10 cellular contexts compared by ENCODE assay signal in the genomic region with DNA sequence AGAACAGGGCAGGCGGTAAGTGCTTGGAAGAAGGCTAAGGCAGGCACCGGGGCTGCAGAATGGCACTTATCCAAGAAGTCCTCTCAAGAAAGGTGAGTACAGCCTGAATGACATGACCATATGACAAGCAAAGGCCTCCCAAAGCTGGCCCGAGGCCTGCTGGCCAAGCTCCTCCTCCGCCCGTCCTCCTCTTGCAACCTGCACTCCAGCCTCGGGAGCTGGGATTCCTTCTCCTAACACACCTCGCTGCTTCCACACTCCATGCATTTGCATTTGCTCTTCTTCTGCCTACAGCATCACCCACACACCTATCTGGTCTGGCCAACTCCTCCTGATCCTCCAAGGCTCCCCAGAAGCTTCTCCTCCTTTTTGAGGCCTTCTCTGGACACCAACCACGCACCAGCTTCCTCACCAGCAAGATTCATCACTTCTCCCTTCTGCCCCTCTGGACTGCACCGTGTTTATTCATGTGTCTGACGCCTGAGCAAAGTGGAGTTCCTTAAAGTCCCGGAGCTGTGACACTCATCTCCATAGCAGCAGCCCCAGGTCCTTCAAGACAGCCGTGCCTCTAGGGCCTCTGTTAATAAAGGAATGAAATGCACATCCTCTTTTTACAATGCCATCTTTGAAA. TPM values are rescaled to one million over a fixed set of nuclear protein-coding genes. Genes with fewer than 3 reads are reported as not detected.
DNase-seq lines count a peak whose midpoint lies in the region; ATAC-seq and TF ChIP-seq lines count a peak whose summit lies in the region.
"Had no signal": no experiment of that assay in that cellular context is flagged by ENCODE, and none has a peak within 500 bp of the region (broad histone marks: within the 10 kb centered on the region; RNA-seq: fewer than 3 reads in every experiment).

No MANE protein-coding gene starts in this region.

- no peaks in the 10 kb centered on the region for H3K27me3 ChIP-seq in smooth muscle cell (ENCODE audit: low read depth)

- no peaks in the 10 kb centered on the region for H3K36me3 ChIP-seq in HEK293 (ENCODE audit: control insufficient read depth in 2 of 2, insufficient read depth in 1 of 2, low read length in 2 of 2)
- no peaks in the 10 kb centered on the region for H3K36me3 ChIP-seq in smooth muscle cell (ENCODE audit: low read depth)

- no peak overlapping the region for H3K4me3 ChIP-seq in HEK293 (ENCODE audit: low read depth, low read length)
- H3K4me3 ChIP-seq in smooth muscle cell: no peak overlapping the region

- DNase-seq in SKM-1 (lab: John Stamatoyannopoulos, UW; ENCODE audit: unreplicated experiment) (peak; percentile 54), kidney tubule cell (ENCODE audit: low spot score) (peak; percentile 83), smooth muscle cell (lab: John Stamatoyannopoulos, UW; ENCODE audit: unreplicated experiment) (no peak), LoVo (ENCODE audit: low spot score) (no peak)
- no peak for DNase-seq in activated CD8-positive, alpha-beta memory T cell treated with anti-CD3 and anti-CD28 coated beads, Interleukin-2, amount 50 U/mL, for 48 hours
- DNase-seq: mesendoderm, NCI-H1436 treated with DMSO at 0.1 percent for 48 hours had no signal

- peak overlapping the region; percentile 84 for H2AFZ ChIP-seq in smooth muscle cell (ENCODE audit: low read depth)

- WGBS in smooth muscle cell (ENCODE audit: low lambda C conversion rate): 61% methylated on average over 12 of the region's 12 CpGs

- peak overlapping the region; percentile 82 for H3K4me2 ChIP-seq in smooth muscle cell

- CTCF ChIA-PET in HEK293 (lab: Yijun Ruan, JAX): interaction anchor here (0.5 to 3.2 kb wide), 4 partner anchors 11 to 441 kb away, joined by 4 to 14 read pairs (median 6); no protein-coding TSS in a partner anchor

- H3K9me3 ChIP-seq in HEK293 (ENCODE audit: control insufficient read depth, insufficient read depth, low read depth, low read length) (no peaks in the 10 kb centered on the region), smooth muscle cell (replicated peaks; ENCODE audit: low read depth) (no peaks in the 10 kb centered on the region)

- H3K4me1 ChIP-seq in HEK293 (ENCODE audit: control insufficient read depth, insufficient read depth, low read length) (peaks cover 32% of the 10 kb centered on the region), smooth muscle cell (ENCODE audit: low read depth) (peaks cover 20% of the 10 kb centered on the region)

- H3K79me2 ChIP-seq in smooth muscle cell (ENCODE audit: low read depth): peaks cover 8% of the 10 kb centered on the region

- POLR2A ChIA-PET in HEK293 (lab: Yijun Ruan, JAX): interaction anchor here (0.6 kb wide), 1 partner anchor 837 kb away, joined by 5 read pairs; no protein-coding TSS in a partner anchor

- H3K9ac ChIP-seq in smooth muscle cell (ENCODE audit: low read depth): no peak overlapping the region

- no peaks in the 10 kb centered on the region for H4K20me1 ChIP-seq in smooth muscle cell (ENCODE audit: low read depth)

- peaks cover 12% of the 10 kb centered on the region for H3F3A ChIP-seq in smooth muscle cell (ENCODE audit: low read depth)

- TF ChIP-seq CTCF in HEK293 (tag by site-specific recombination; IDR thresholded peaks at IDR 0.05) (no peak), smooth muscle cell (IDR thresholded peaks at IDR 0.05; ENCODE audit: borderline replicate concordance, insufficient read depth, poor library complexity, severe bottlenecking) (no peak)

- ATAC-seq in GM21576 (IDR thresholded peaks at IDR 0.05; ENCODE audit: unreplicated experiment) (no peak), HG03045 (IDR thresholded peaks at IDR 0.05; ENCODE audit: unreplicated experiment) (no peak)

- H3K27ac ChIP-seq in HEK293 (ENCODE audit: extremely low read depth, low read depth, low read length): no peak overlapping the region
- H3K27ac ChIP-seq in smooth muscle cell (ENCODE audit: low read depth): peak overlapping the region; percentile 79

TF ChIP-seq in HEK293, 187 proteins besides CTCF, POLR2A, EP300 and RAD21:
- TF ChIP-seq ZNF670 (tag by site-specific recombination; IDR thresholded peaks at IDR 0.05; ENCODE audit: low read depth): no peak
- peak; percentile 39; the same call in 1 of the 2 replicates for TF ChIP-seq ZNF600 (tag by site-specific recombination; IDR thresholded peaks at IDR 0.05)
- TF ChIP-seq ZFHX2 (tag by site-specific recombination; conservative IDR thresholded peaks at IDR 0.05): 0 out of 2 replicates have a peak, but pooled peaks have one; percentile 46
- 0 out of 2 replicates have a peak, but pooled peaks have one; percentile 48 for TF ChIP-seq HOXC10 (CRISPR knock-in tag; IDR thresholded peaks at IDR 0.05)
- TF ChIP-seq, protein P1, sequence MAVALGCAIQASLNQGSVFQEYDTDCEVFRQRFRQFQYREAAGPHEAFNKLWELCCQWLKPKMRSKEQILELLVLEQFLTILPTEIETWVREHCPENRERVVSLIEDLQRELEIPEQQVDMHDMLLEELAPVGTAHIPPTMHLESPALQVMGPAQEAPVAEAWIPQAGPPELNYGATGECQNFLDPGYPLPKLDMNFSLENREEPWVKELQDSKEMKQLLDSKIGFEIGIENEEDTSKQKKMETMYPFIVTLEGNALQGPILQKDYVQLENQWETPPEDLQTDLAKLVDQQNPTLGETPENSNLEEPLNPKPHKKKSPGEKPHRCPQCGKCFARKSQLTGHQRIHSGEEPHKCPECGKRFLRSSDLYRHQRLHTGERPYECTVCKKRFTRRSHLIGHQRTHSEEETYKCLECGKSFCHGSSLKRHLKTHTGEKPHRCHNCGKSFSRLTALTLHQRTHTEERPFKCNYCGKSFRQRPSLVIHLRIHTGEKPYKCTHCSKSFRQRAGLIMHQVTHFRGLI (tag by site-specific recombination; IDR thresholded peaks at IDR 0.05): no peak
- TF ChIP-seq ZNF777 (tag by site-specific recombination; IDR thresholded peaks at IDR 0.05; ENCODE audit: borderline replicate concordance): no peak
- 0 out of 2 replicates have a peak, but pooled peaks have one; percentile 13 for TF ChIP-seq ZBTB17 (tag by site-specific recombination; IDR thresholded peaks at IDR 0.05)
- TF ChIP-seq ZNF555 (tag by site-specific recombination; conservative IDR thresholded peaks at IDR 0.05): no peak
- TF ChIP-seq EGR2 (tag by site-specific recombination; IDR thresholded peaks at IDR 0.05; ENCODE audit: low read depth): peak; percentile 64

RNA-seq across cellular contexts. Expression of a gene that starts 32.3 kb away (rescaled TPM):
- 5.0 and 5.1 TPM in 2 replicates for total RNA-seq in smooth muscle cell
- 4.5 and 5.5 TPM in 2 replicates for polyA plus RNA-seq in smooth muscle cell

Comparison
In these comparisons a context has a peak if more than half of its experiments do, and no peak if none do; other contexts are left out.
1. DNase-seq: peak in SKM-1 (single experiment) and kidney tubule cell (single experiment); none in smooth muscle cell (single experiment), activated CD8-positive, alpha-beta memory T cell treated with anti-CD3 and anti-CD28 coated beads, Interleukin-2, amount 50 U/mL, for 48 hours (single experiment) and LoVo (single experiment).